ENCODE assay signal across 8 cellular contexts in the genomic region with DNA sequence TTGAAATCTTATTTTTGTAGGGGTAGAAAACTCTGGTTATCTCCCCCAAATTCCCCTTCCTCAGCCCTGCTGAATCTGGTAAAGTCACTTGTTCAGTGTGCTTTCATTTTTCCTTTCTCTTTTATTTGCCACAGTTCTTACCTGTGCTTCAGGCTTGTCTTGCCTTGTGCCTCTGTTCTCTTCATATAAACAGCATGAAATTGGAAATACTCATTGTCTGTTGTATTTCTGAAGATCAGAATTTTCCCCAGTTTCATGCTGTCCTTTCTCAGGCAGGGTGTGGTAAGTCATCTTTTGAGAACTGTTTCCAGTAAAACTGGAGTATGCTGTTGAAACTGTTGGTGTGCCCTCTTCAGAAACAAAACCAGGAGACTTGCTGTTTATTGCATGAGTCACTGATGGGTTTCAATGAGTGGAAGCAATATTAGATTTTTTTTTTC.
DNase-seq lines count a peak whose midpoint lies in the region; ATAC-seq lines count a peak whose summit lies in the region.

No MANE protein-coding gene starts in this region.

- ATAC-seq in GM21825 (IDR thresholded peaks at IDR 0.05; ENCODE audit: unreplicated experiment): peak; percentile 75
- ATAC-seq in effector memory CD8-positive, alpha-beta T cell (replicated peaks): peak; percentile 42
- ATAC-seq in stimulated activated memory B cell treated with anti-CD40 and anti-IgM and Interleukin-4, amounts not matched to agents 10 μg/mL and 1 μg/mL and 100 μg/mL, for 72 hours: peak; percentile 49

- H3K27ac Mint-ChIP-seq in effector memory CD8-positive, alpha-beta T cell: peak overlapping the region; percentile 7 to 90
- H3K27ac Mint-ChIP-seq in stimulated activated memory B cell treated with anti-CD40 and anti-IgM and Interleukin-4, amounts not matched to agents 10 μg/mL and 1 μg/mL and 100 μg/mL, for 72 hours: peak overlapping the region; percentile 1

- H3K4me3 Mint-ChIP-seq in effector memory CD8-positive, alpha-beta T cell: peak overlapping the region; percentile 64 to 73
- H3K4me3 Mint-ChIP-seq in stimulated activated memory B cell treated with anti-CD40 and anti-IgM and Interleukin-4, amounts not matched to agents 10 μg/mL and 1 μg/mL and 100 μg/mL, for 72 hours: peak overlapping the region; percentile 62

- no peaks in the 10 kb centered on the region for H3K9me3 Mint-ChIP-seq in effector memory CD8-positive, alpha-beta T cell
- no peaks in the 10 kb centered on the region for H3K9me3 Mint-ChIP-seq in stimulated activated memory B cell treated with anti-CD40 and anti-IgM and Interleukin-4, amounts not matched to agents 10 μg/mL and 1 μg/mL and 100 μg/mL, for 72 hours

- H3K27me3 Mint-ChIP-seq in effector memory CD8-positive, alpha-beta T cell: no peaks in the 10 kb centered on the region
- no peaks in the 10 kb centered on the region for H3K27me3 Mint-ChIP-seq in stimulated activated memory B cell treated with anti-CD40 and anti-IgM and Interleukin-4, amounts not matched to agents 10 μg/mL and 1 μg/mL and 100 μg/mL, for 72 hours

- DNase-seq in NCI-H1417 (lab: John Stamatoyannopoulos, UW): peak in 2 of 3 experiments; percentile 23 to 26
- no peak for DNase-seq in NCI-H1417 treated with DMSO at 0.1 percent for 48 hours (lab: John Stamatoyannopoulos, UW)
- peak; percentile 50 for DNase-seq in LoVo (ENCODE audit: low spot score)
- DNase-seq in effector memory CD8-positive, alpha-beta T cell: no peak
- no peak for DNase-seq in pons (ENCODE audit: low spot score)
- DNase-seq in iPS-NIHi7 (ENCODE audit: extremely low spot score): no peak

- H3K36me3 Mint-ChIP-seq in effector memory CD8-positive, alpha-beta T cell (ENCODE audit: insufficient read depth): no peaks in the 10 kb centered on the region
- H3K36me3 Mint-ChIP-seq in stimulated activated memory B cell treated with anti-CD40 and anti-IgM and Interleukin-4, amounts not matched to agents 10 μg/mL and 1 μg/mL and 100 μg/mL, for 72 hours: no peaks in the 10 kb centered on the region

- peaks cover 39 to 76% of the 10 kb centered on the region in 2 donors for H3K4me1 Mint-ChIP-seq in effector memory CD8-positive, alpha-beta T cell (ENCODE audit: low read depth in 2 of 2)
- H3K4me1 Mint-ChIP-seq in stimulated activated memory B cell treated with anti-CD40 and anti-IgM and Interleukin-4, amounts not matched to agents 10 μg/mL and 1 μg/mL and 100 μg/mL, for 72 hours: peaks cover 38% of the 10 kb centered on the region

Comparison
In these comparisons a context has a peak if more than half of its experiments do, and no peak if none do; other contexts are left out.
1. DNase-seq: peak in NCI-H1417 (2 of 3) and LoVo (single experiment); none in NCI-H1417 treated with DMSO at 0.1 percent for 48 hours (single experiment), effector memory CD8-positive, alpha-beta T cell (0 of 3), pons (single experiment) and iPS-NIHi7 (single experiment).
2. Peak in every context shown above with its lines, with median percentiles within 50 percentile points of each other: ATAC-seq.